Comparison of ENCODE assay signal across 13 cellular contexts in genomic region chrX:24377911-24378468, GRCh38.
DNase-seq lines count a peak whose midpoint lies in the region.
"Had no signal": no experiment of that assay in that cellular context is flagged by ENCODE, and none has a peak within 500 bp of the region (broad histone marks: within the 10 kb centered on the region; RNA-seq: fewer than 3 reads in every experiment).

No MANE protein-coding gene starts in this region.

- no peaks in the 10 kb centered on the region for H3K9me3 ChIP-seq in HAP-1
- no peaks in the 10 kb centered on the region for H3K9me3 ChIP-seq in NT2/D1 (ENCODE audit: insufficient read depth, low read length)
- no peaks in the 10 kb centered on the region for H3K9me3 ChIP-seq in iPS-15b (ENCODE audit: control insufficient read depth, insufficient read depth, low read length)
- H3K9me3 ChIP-seq: Caco-2 had no signal

- H3K4me1 ChIP-seq in HAP-1 (peaks cover 20% of the 10 kb centered on the region), NT2/D1 (ENCODE audit: insufficient read depth, insufficient read length) (peaks cover 3% of the 10 kb centered on the region), iPS-15b (ENCODE audit: control insufficient read depth, insufficient read depth, low read length) (peaks cover 40% of the 10 kb centered on the region)
- H3K4me1 ChIP-seq: Caco-2 had no signal

- in situ Hi-C loops in HAP-1 (cut with MboI; ENCODE audit: low sequenced_read_pairs): no loop called here

- peaks cover 10% of the 10 kb centered on the region for H3K27me3 ChIP-seq in HAP-1 (ENCODE audit: low read depth)
- H3K27me3 ChIP-seq in NT2/D1 (ENCODE audit: insufficient read depth, insufficient read length): no peaks in the 10 kb centered on the region
- no peaks in the 10 kb centered on the region for H3K27me3 ChIP-seq in iPS-15b (ENCODE audit: control insufficient read depth, insufficient read depth, low read length)

- H3K36me3 ChIP-seq in HAP-1 (replicated peaks) (no peaks in the 10 kb centered on the region), NT2/D1 (ENCODE audit: insufficient read depth, insufficient read length, low read length) (no peaks in the 10 kb centered on the region), iPS-15b (ENCODE audit: control insufficient read depth, insufficient read depth, low read length) (no peaks in the 10 kb centered on the region)

- no peak overlapping the region for H3K4me3 ChIP-seq in HAP-1
- no peak overlapping the region for H3K4me3 ChIP-seq in NT2/D1 (ENCODE audit: insufficient read length, low read depth)
- H3K4me3 ChIP-seq in iPS-15b (ENCODE audit: low read depth, low read length): peak overlapping the region; percentile 19

- H3K9ac ChIP-seq in NT2/D1 (ENCODE audit: insufficient read length, low read depth) (no peak overlapping the region), iPS-15b (ENCODE audit: low read depth, low read length) (no peak overlapping the region)
- H3K9ac ChIP-seq: KMS-11 had no signal

- DNase-seq in HAP-1 (ENCODE audit: low spot score in 2 of 2): peak; percentile 59 to 90
- DNase-seq in NT2/D1 (ENCODE audit: low read depth, low spot score): peak; percentile 44
- no peak for DNase-seq in AG08396 (ENCODE audit: low spot score)
- no peak for DNase-seq in NCI-H524 (lab: John Stamatoyannopoulos, UW)
- no peak for DNase-seq in Kasumi-1 (lab: John Stamatoyannopoulos, UW)
- DNase-seq: ACHN; AML-193; Caco-2; CD4-positive, alpha-beta T cell; GOT3; HFFc6 had no signal

Comparison
In these comparisons a context has a peak if more than half of its experiments do, and no peak if none do; other contexts are left out.
1. DNase-seq: peak in HAP-1 (2 of 2) and NT2/D1 (single experiment); none in AG08396 (single experiment), NCI-H524 (0 of 2) and Kasumi-1 (0 of 2).